ENCODE assay signal across 18 cellular contexts in the genomic region with DNA sequence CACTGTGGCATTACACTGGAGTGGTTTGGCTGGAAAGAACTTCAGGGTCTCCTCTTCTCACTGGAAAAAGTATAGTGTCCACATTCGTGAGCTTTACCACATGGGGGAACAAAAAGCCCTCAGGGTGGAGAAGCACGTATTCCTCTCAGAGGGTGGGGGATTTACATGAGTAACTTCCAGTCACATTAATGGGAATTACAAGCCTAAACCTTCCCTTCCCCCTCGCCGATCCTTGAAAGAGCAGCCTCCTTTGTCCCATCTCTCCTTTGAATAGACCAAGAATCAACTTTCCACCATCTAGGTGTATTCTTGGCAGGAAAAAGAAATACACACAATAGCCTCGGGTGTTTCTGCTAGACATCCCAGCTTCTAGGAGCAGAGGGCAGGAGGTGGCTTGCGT.
"Had no signal": no experiment of that assay in that cellular context is flagged by ENCODE, and none has a peak within 500 bp of the region (broad histone marks: within the 10 kb centered on the region; RNA-seq: fewer than 3 reads in every experiment).

No MANE protein-coding gene starts in this region.

- H3K27me3 ChIP-seq: adrenal gland, esophagus muscularis mucosa, gastroesophageal sphincter, neutrophil, pancreas, right lobe of liver, testis, upper lobe of left lung had no signal

- H3K27ac ChIP-seq: adrenal gland, esophagus muscularis mucosa, gastroesophageal sphincter, neutrophil, pancreas, right lobe of liver, testis, upper lobe of left lung had no signal

- H3K4me3 ChIP-seq: adrenal gland, esophagus muscularis mucosa, gastroesophageal sphincter, pancreas, right lobe of liver, testis, upper lobe of left lung had no signal

- H3K36me3 ChIP-seq: neutrophil, pancreas, right lobe of liver had no signal

- ATAC-seq: activated naive CD4-positive, alpha-beta T cell treated with anti-CD3 and anti-CD28 coated beads, Interleukin-2, amount 50 U/mL, for 72 hours; gastroesophageal sphincter; naive thymus-derived CD4-positive, alpha-beta T cell; pancreas; right lobe of liver; stimulated activated effector memory CD8-positive, alpha-beta T cell treated with anti-CD3 and anti-CD28 coated beads, Interleukin-12 subunit alpha, Interleukin-12 subunit beta, amount 100 ng/mL, for 72 hours had no signal

- H3K9me3 ChIP-seq: adrenal gland, esophagus muscularis mucosa, neutrophil, pancreas, right lobe of liver, testis, upper lobe of left lung had no signal

- DNase-seq: activated CD4-positive, alpha-beta T cell treated with anti-CD3 and anti-CD28 coated beads for 1 hour; activated CD4-positive, alpha-beta T cell treated with anti-CD3 and anti-CD28 coated beads, Interleukin-2, amount 50 U/mL, for 48 hours; activated gamma-delta T cell; adrenal gland; effector CD8-positive, alpha-beta T cell; mesendoderm; naive thymus-derived CD4-positive, alpha-beta T cell; pancreas; right lobe of liver; small intestine; stimulated activated CD4-positive, alpha-beta T cell treated with anti-CD3 and anti-CD28 coated beads, Interleukin-4, amount 100 ng/mL, for 24 hours; testis; upper lobe of left lung had no signal

- H3K4me1 ChIP-seq: adrenal gland, esophagus muscularis mucosa, gastroesophageal sphincter, pancreas, right lobe of liver, testis, upper lobe of left lung had no signal
